In genomic region chr2:231545105-231545902, GRCh38 we compare ENCODE assay signal across 8 cellular contexts. TPM values are rescaled to one million over a fixed set of nuclear protein-coding genes. Genes with fewer than 3 reads are reported as not detected.
DNase-seq lines count a peak whose midpoint lies in the region; ATAC-seq and TF ChIP-seq lines count a peak whose summit lies in the region.

No MANE protein-coding gene starts in this region.

- POLR2A ChIA-PET in naive thymus-derived CD8-positive, alpha-beta T cell (lab: Charles Lee): interaction anchor here (1.4 kb wide), 1 partner anchor 19 kb away, joined by 10 read pairs; no protein-coding TSS in a partner anchor
- POLR2A ChIA-PET in Caco-2 (lab: Charles Lee): no interaction called here

- TF ChIP-seq CTCF in Caco-2 (IDR thresholded peaks at IDR 0.05; ENCODE audit: insufficient read depth in 1 of 2, low read depth in 1 of 2, low read length in 1 of 2, severe bottlenecking in 1 of 2, unreplicated experiment in 1 of 2) (no peak), glutamatergic neuron (IDR thresholded peaks at IDR 0.05; ENCODE audit: partially characterized antibody, unreplicated experiment) (no peak)

- H3K4me3 Mint-ChIP-seq in naive thymus-derived CD8-positive, alpha-beta T cell: peak overlapping the region; percentile 60 to 85 (median 74)
- H3K4me3 Mint-ChIP-seq in Caco-2 (ENCODE audit: unreplicated experiment) (no peak overlapping the region), glutamatergic neuron (ENCODE audit: unreplicated experiment) (no peak overlapping the region)

- CTCF ChIA-PET in Caco-2 (lab: Charles Lee): interaction anchor here (0.8 kb wide), 1 partner anchor 18 kb away, joined by 3 read pairs; no protein-coding TSS in a partner anchor

- no peaks in the 10 kb centered on the region for H3K4me1 ChIP-seq in Caco-2

- H3K36me3 Mint-ChIP-seq in naive thymus-derived CD8-positive, alpha-beta T cell: peaks cover 0 to 5% (median 3%) of the 10 kb centered on the region in 3 donors
- no peaks in the 10 kb centered on the region for H3K36me3 Mint-ChIP-seq in Caco-2 (ENCODE audit: insufficient read depth, unreplicated experiment)
- peaks cover 6% of the 10 kb centered on the region for H3K36me3 Mint-ChIP-seq in glutamatergic neuron (ENCODE audit: unreplicated experiment)

- peak; percentile 99 for ATAC-seq in HG03064 (IDR thresholded peaks at IDR 0.05; ENCODE audit: low read depth, unreplicated experiment)
- peak; percentile 77 to 81 for ATAC-seq in naive thymus-derived CD8-positive, alpha-beta T cell

- peak; percentile 83 for DNase-seq in NK-92 treated with Interleukin-12 subunit alpha and Interleukin-12 subunit beta, amount 100 ng/mL, for 24 hours (lab: John Stamatoyannopoulos, UW)
- DNase-seq in NK-92 (lab: John Stamatoyannopoulos, UW; ENCODE audit: unreplicated experiment) (no peak), SIG-M5 treated with dmso at 0.1 percent for 504 hours (lab: John Stamatoyannopoulos, UW; ENCODE audit: unreplicated experiment) (peak; percentile 96), Caco-2 (no peak), glutamatergic neuron (no peak)
- DNase-seq in central memory CD4-positive, alpha-beta T cell: peak; percentile 13
- peak in 4 of 10 donors; percentile 22 to 45 (median 32) for DNase-seq in naive thymus-derived CD8-positive, alpha-beta T cell

- H3K4me1 Mint-ChIP-seq in naive thymus-derived CD8-positive, alpha-beta T cell: peaks cover 19 to 61% (median 35%) of the 10 kb centered on the region in 4 donors
- H3K4me1 Mint-ChIP-seq in Caco-2 (ENCODE audit: low read depth, unreplicated experiment): no peaks in the 10 kb centered on the region
- no peaks in the 10 kb centered on the region for H3K4me1 Mint-ChIP-seq in glutamatergic neuron (ENCODE audit: low read depth, unreplicated experiment)

- peak overlapping the region; percentile 77 to 95 (median 84) for H3K27ac Mint-ChIP-seq in naive thymus-derived CD8-positive, alpha-beta T cell
- H3K27ac Mint-ChIP-seq in Caco-2 (ENCODE audit: unreplicated experiment) (no peak overlapping the region), glutamatergic neuron (ENCODE audit: unreplicated experiment) (no peak overlapping the region)

- peaks cover 0 to 15% (median 8%) of the 10 kb centered on the region in 9 donors for H3K9me3 Mint-ChIP-seq in naive thymus-derived CD8-positive, alpha-beta T cell
- H3K9me3 Mint-ChIP-seq in Caco-2 (ENCODE audit: unreplicated experiment) (peaks cover 10% of the 10 kb centered on the region), glutamatergic neuron (ENCODE audit: unreplicated experiment) (peaks cover 5% of the 10 kb centered on the region)

- H3K27me3 Mint-ChIP-seq in naive thymus-derived CD8-positive, alpha-beta T cell: peaks cover 0 to 2% (median 0%) of the 10 kb centered on the region in 5 donors
- H3K27me3 Mint-ChIP-seq in Caco-2 (ENCODE audit: insufficient read depth, unreplicated experiment) (no peaks in the 10 kb centered on the region), glutamatergic neuron (ENCODE audit: unreplicated experiment) (no peaks in the 10 kb centered on the region)

- intact Hi-C loops in Caco-2 (cut with micrococcal nuclease; ENCODE audit: unreplicated experiment): no loop called here

- H3K36me3 ChIP-seq in Caco-2 (ENCODE audit: control insufficient read depth, insufficient read depth, low read length): no peaks in the 10 kb centered on the region

- H3K9me3 ChIP-seq in Caco-2: no peaks in the 10 kb centered on the region

- H3K4me3 ChIP-seq in Caco-2 (ENCODE audit: low read depth, low read length): no peak overlapping the region

- BruUV-seq in Caco-2 (replicated peaks; lab: Mats Ljungman, UMichigan): no TSS peak

- no peaks in the 10 kb centered on the region for H3K27me3 ChIP-seq in Caco-2 (replicated peaks; ENCODE audit: control insufficient read depth, insufficient read depth, low read length)

RNA-seq across cellular contexts. Expression of gene NMUR1, which starts 15.1 kb away (rescaled TPM):
- under 1 TPM in 1 of 2 experiments, not detected in 1; 0.10 TPM for total RNA-seq in naive thymus-derived CD8-positive, alpha-beta T cell
- polyA plus RNA-seq in naive thymus-derived CD8-positive, alpha-beta T cell: 1 to 10 TPM in 1 of 3 donors, under 1 TPM in 2; 0.07 to 3.7 (median 0.17) TPM
- not detected in 2 replicates for total RNA-seq in Caco-2 (2022)
- 0.32 TPM for total RNA-seq in glutamatergic neuron (ENCODE audit: unreplicated experiment)

RNA-seq across cellular contexts. Expression of gene TEX44, which starts 47.4 kb away (rescaled TPM):
- not detected for total RNA-seq in naive thymus-derived CD8-positive, alpha-beta T cell
- not detected for polyA plus RNA-seq in naive thymus-derived CD8-positive, alpha-beta T cell
- total RNA-seq in Caco-2 (2022) (not detected in 2 replicates), glutamatergic neuron (ENCODE audit: unreplicated experiment) (not detected)

Comparison
In these comparisons a context has a peak if more than half of its experiments do, and no peak if none do; other contexts are left out.
1. DNase-seq: peak in NK-92 treated with Interleukin-12 subunit alpha and Interleukin-12 subunit beta, amount 100 ng/mL, for 24 hours (single experiment), SIG-M5 treated with dmso at 0.1 percent for 504 hours (single experiment) and central memory CD4-positive, alpha-beta T cell (single experiment); none in NK-92 (single experiment), Caco-2 (0 of 2) and glutamatergic neuron (single experiment).
2. H3K27ac Mint-ChIP-seq: peak in naive thymus-derived CD8-positive, alpha-beta T cell (10 of 10); none in Caco-2 (single experiment) and glutamatergic neuron (single experiment).
3. H3K4me3 Mint-ChIP-seq: peak in naive thymus-derived CD8-positive, alpha-beta T cell (10 of 10); none in Caco-2 (single experiment) and glutamatergic neuron (single experiment).